In the genomic region with DNA sequence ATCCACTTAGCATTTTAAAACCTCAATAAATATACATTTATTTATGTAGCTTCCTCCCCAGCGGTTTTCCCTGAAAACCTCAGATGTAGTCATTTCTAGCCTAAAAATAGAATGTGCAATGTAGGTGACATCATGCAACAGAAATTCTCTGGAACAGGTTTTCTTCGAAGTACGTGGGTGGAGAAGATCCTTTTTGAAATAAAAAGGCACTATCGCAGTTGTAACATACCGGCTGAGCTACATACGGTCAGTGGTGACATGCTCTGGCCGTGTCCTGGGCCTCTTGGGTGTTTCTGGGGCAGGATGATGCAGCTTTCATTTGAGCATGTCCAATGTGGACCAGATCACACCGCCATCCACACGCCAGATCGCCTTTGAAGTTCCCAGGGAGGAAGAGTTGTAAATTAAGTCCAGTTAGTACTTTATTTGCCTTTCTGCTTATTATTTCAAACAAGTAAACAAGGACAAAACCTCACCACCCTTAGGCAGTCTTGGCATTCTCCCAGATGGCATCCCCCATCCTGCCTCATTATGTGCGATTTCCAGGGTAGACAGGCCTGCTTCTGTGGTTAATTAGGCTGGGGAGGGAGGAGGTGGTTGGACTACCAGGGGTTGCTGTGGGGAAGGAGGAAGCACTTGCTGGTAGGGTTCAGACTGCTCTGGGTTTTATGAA, we compare ENCODE assay signal across 8 cellular contexts.
A peak's percentile ranks its signal among the peaks of the same experiment; 100 is the strongest.
DNase-seq lines count a peak whose midpoint lies in the region; ATAC-seq and TF ChIP-seq lines count a peak whose summit lies in the region.

No MANE protein-coding gene starts in this region.

- no peak for TF ChIP-seq EP300 in ovary (IDR thresholded peaks at IDR 0.05)

- H3K23ac ChIP-seq in trophoblast cell (ENCODE audit: low read length) = no peak overlapping the region

- peak; percentile 50 to 59 for ATAC-seq in activated CD4-positive, CD25-positive, alpha-beta regulatory T cell treated with anti-CD3 and anti-CD28 coated beads, Interleukin-2, amount 50 U/mL, for 24 hours

- H3K36me3 ChIP-seq in trophoblast cell (ENCODE audit: control insufficient read depth in 1 of 2, insufficient read depth in 2 of 2, low read length in 2 of 2) (no peaks in the 10 kb centered on the region), ovary (no peaks in the 10 kb centered on the region), prostate gland (no peaks in the 10 kb centered on the region)

- no peak for DNase-seq in activated CD4-positive, CD25-positive, alpha-beta regulatory T cell (lab: John Stamatoyannopoulos, UW)
- DNase-seq in NCI-H446 treated with DMSO at 0.1 percent for 48 hours (lab: John Stamatoyannopoulos, UW) = peak; percentile 37
- DNase-seq in astrocyte of the cerebellum (ENCODE audit: low read depth) = peak; percentile 81
- peak; percentile 56 to 94 for DNase-seq in trophoblast cell
- DNase-seq in ovary = no peak
- DNase-seq in prostate gland (ENCODE audit: low spot score) = no peak
- no peak for DNase-seq in activated gamma-delta T cell (lab: John Stamatoyannopoulos, UW)

- peak overlapping the region; percentile 43 for H3K4me2 ChIP-seq in trophoblast cell (ENCODE audit: low read length)

- in situ Hi-C loops in astrocyte of the cerebellum (cut with HindIII; ENCODE audit: low sequenced_read_pairs) = no loop called here

- H3K4me3 ChIP-seq in astrocyte of the cerebellum (ENCODE audit: low read depth, low read length) (no peak overlapping the region), trophoblast cell (ENCODE audit: low read depth, low read length) (no peak overlapping the region), ovary (no peak overlapping the region), prostate gland (no peak overlapping the region)

- no peak overlapping the region for H3K14ac ChIP-seq in trophoblast cell (ENCODE audit: low read length)

- no CpG with 5 or more reads among the region's 11 CpGs for WGBS in trophoblast cell (ENCODE audit: extremely low coverage, insufficient coverage, insufficient read length)
- WGBS in ovary, 3 donors = 39 to 61% (median 59%) methylated on average over 11 of the region's 11 CpGs
- WGBS in prostate gland = 38% methylated on average over 11 of the region's 11 CpGs

- H2BK120ac ChIP-seq in trophoblast cell (ENCODE audit: insufficient read depth, low read length, poor library complexity) = peak overlapping the region; percentile 63

- H3K4me1 ChIP-seq in trophoblast cell (ENCODE audit: control insufficient read depth in 1 of 2, insufficient read depth in 2 of 2, low read length in 2 of 2) = peaks cover 5 to 9% of the 10 kb centered on the region in 2 experiments
- H3K4me1 ChIP-seq in ovary (ENCODE audit: insufficient read depth) = no peaks in the 10 kb centered on the region
- H3K4me1 ChIP-seq in prostate gland (replicated peaks) = no peaks in the 10 kb centered on the region

- no peak overlapping the region for H3K4ac ChIP-seq in trophoblast cell (ENCODE audit: low read depth, low read length)

- H3K27ac ChIP-seq in trophoblast cell (ENCODE audit: low read depth, low read length) (peak overlapping the region; percentile 46), ovary (no peak overlapping the region), prostate gland (no peak overlapping the region)

- intact Hi-C loops in ovary (cut with DNase I) = no loop called here
- intact Hi-C loops in prostate gland (cut with DNase I) = no loop called here

- H3K79me1 ChIP-seq in trophoblast cell (ENCODE audit: low read length) = no peaks in the 10 kb centered on the region

- TF ChIP-seq CTCF in astrocyte of the cerebellum (IDR thresholded peaks at IDR 0.05; ENCODE audit: low read depth, low read length, missing control alignments) = no peak
- no peak for TF ChIP-seq CTCF in ovary (IDR thresholded peaks at IDR 0.05)
- TF ChIP-seq CTCF in prostate gland (IDR thresholded peaks at IDR 0.05) = no peak

- H3K9me3 ChIP-seq in trophoblast cell (ENCODE audit: insufficient read depth, low read depth, low read length) = no peaks in the 10 kb centered on the region
- no peaks in the 10 kb centered on the region for H3K9me3 ChIP-seq in ovary
- no peaks in the 10 kb centered on the region for H3K9me3 ChIP-seq in prostate gland

- peak overlapping the region; percentile 1 for H2AFZ ChIP-seq in trophoblast cell (ENCODE audit: insufficient read depth, low read length, poor library complexity)

- H3K27me3 ChIP-seq in trophoblast cell (ENCODE audit: insufficient read depth, low read length) (no peaks in the 10 kb centered on the region), ovary (no peaks in the 10 kb centered on the region), prostate gland (replicated peaks; ENCODE audit: insufficient read depth) (no peaks in the 10 kb centered on the region)

- peak overlapping the region; percentile 57 for H4K8ac ChIP-seq in trophoblast cell (ENCODE audit: low read depth, low read length)

- TF ChIP-seq POLR2A in ovary (IDR thresholded peaks at IDR 0.05) (no peak), prostate gland (IDR thresholded peaks at IDR 0.05) (no peak)

- H3K9ac ChIP-seq in trophoblast cell (ENCODE audit: low read length) = no peak overlapping the region

- peak overlapping the region; percentile 84 for H2BK12ac ChIP-seq in trophoblast cell (ENCODE audit: low read length)

- H2AK5ac ChIP-seq in trophoblast cell (ENCODE audit: low read length) = no peak overlapping the region

- H3K79me2 ChIP-seq in trophoblast cell (ENCODE audit: control insufficient read depth, insufficient read depth, low read length, poor library complexity) = no peaks in the 10 kb centered on the region

- peak overlapping the region; percentile 61 for H4K91ac ChIP-seq in trophoblast cell (ENCODE audit: low read depth, low read length)

- no peak overlapping the region for H3K18ac ChIP-seq in trophoblast cell (ENCODE audit: low read length)

- peak overlapping the region; percentile 57 for H2BK5ac ChIP-seq in trophoblast cell (ENCODE audit: low read depth, low read length, poor library complexity)

- H4K12ac ChIP-seq in trophoblast cell (ENCODE audit: low read depth, low read length) = no peak overlapping the region

Comparison
In these comparisons a context has a peak if more than half of its experiments do, and no peak if none do; other contexts are left out.
1. DNase-seq: peak in NCI-H446 treated with DMSO at 0.1 percent for 48 hours (single experiment), astrocyte of the cerebellum (single experiment) and trophoblast cell (2 of 2); none in activated CD4-positive, CD25-positive, alpha-beta regulatory T cell (0 of 4), ovary (0 of 5), prostate gland (single experiment) and activated gamma-delta T cell (single experiment).